ENCODE assay signal across 8 cellular contexts in genomic region chr4:115090483-115091075, GRCh38. TPM values are rescaled to one million over a fixed set of nuclear protein-coding genes. Genes with fewer than 3 reads are reported as not detected.
DNase-seq lines count a peak whose midpoint lies in the region; ATAC-seq and TF ChIP-seq lines count a peak whose summit lies in the region.

No MANE protein-coding gene starts in this region.

- no peak overlapping the region for H3K4me3 ChIP-seq in Peyer's patch

- H3K27ac ChIP-seq in Peyer's patch, result no peak overlapping the region

- no peaks in the 10 kb centered on the region for H3K4me1 ChIP-seq in Peyer's patch

- peak in 4 of 6 experiments; percentile 41 to 57 (median 48) for TF ChIP-seq CTCF in Peyer's patch (IDR thresholded peaks at IDR 0.05)

- peak; percentile 87 for ATAC-seq in GM19351 (IDR thresholded peaks at IDR 0.05; ENCODE audit: unreplicated experiment)
- no peak for ATAC-seq in stimulated activated naive CD8-positive, alpha-beta T cell treated with anti-CD3 and anti-CD28 coated beads, Interleukin-15, amount 100 ng/mL, for 72 hours

- no peaks in the 10 kb centered on the region for H3K36me3 ChIP-seq in Peyer's patch

- TF ChIP-seq POLR2A in Peyer's patch (IDR thresholded peaks at IDR 0.05), result no peak

- no peak overlapping the region for H3K4me3 Mint-ChIP-seq in stimulated activated naive CD8-positive, alpha-beta T cell treated with anti-CD3 and anti-CD28 coated beads, Interleukin-15, amount 100 ng/mL, for 72 hours

- H3K9me3 Mint-ChIP-seq in stimulated activated naive CD8-positive, alpha-beta T cell treated with anti-CD3 and anti-CD28 coated beads, Interleukin-15, amount 100 ng/mL, for 72 hours, result no peaks in the 10 kb centered on the region

- no peak overlapping the region for H3K27ac Mint-ChIP-seq in stimulated activated naive CD8-positive, alpha-beta T cell treated with anti-CD3 and anti-CD28 coated beads, Interleukin-15, amount 100 ng/mL, for 72 hours

- DNase-seq in Caki2 (ENCODE audit: low read depth), result peak; percentile 6
- peak; percentile 23 for DNase-seq in HT1080 (ENCODE audit: low read depth)
- no peak for DNase-seq in Peyer's patch
- peak; percentile 29 for DNase-seq in glomerular visceral epithelial cell (ENCODE audit: extremely low spot score)
- no peak for DNase-seq in stimulated activated naive CD8-positive, alpha-beta T cell treated with anti-CD3 and anti-CD28 coated beads, Interleukin-15, amount 100 ng/mL, for 72 hours
- DNase-seq in ecto neural progenitor cell (ENCODE audit: low spot score), result no peak
- no peak for DNase-seq in activated CD4-positive, alpha-beta T cell treated with anti-CD3 and anti-CD28 coated beads, Interleukin-2, amount 50 U/mL, for 1 hour

- H3K27me3 Mint-ChIP-seq in stimulated activated naive CD8-positive, alpha-beta T cell treated with anti-CD3 and anti-CD28 coated beads, Interleukin-15, amount 100 ng/mL, for 72 hours, result no peaks in the 10 kb centered on the region

- H3K27me3 ChIP-seq in Peyer's patch, result no peaks in the 10 kb centered on the region

- H3K9me3 ChIP-seq in Peyer's patch, result no peaks in the 10 kb centered on the region

- in situ Hi-C loops in Caki2 (cut with HindIII; ENCODE audit: low pct_unique_long_range_greater_than_20kb, low sequenced_read_pairs), result no loop called here

- no peaks in the 10 kb centered on the region for H3K4me1 Mint-ChIP-seq in stimulated activated naive CD8-positive, alpha-beta T cell treated with anti-CD3 and anti-CD28 coated beads, Interleukin-15, amount 100 ng/mL, for 72 hours

RNA-seq across cellular contexts. Expression of gene NDST4, which starts 22.8 kb away (rescaled TPM):
- total RNA-seq in Caki2 (2014; rRNA removed; shearing (Covaris generic); ENCODE audit: low replicate concordance), result not detected in 2 replicates
- total RNA-seq in HT1080 (2014; rRNA removed; shearing (Covaris generic)), result not detected in 2 replicates
- polyA plus RNA-seq in HT1080 (2015; cell fraction: cytosol; rRNA removed), result not detected in 2 replicates
- not detected in 2 replicates for polyA plus RNA-seq in HT1080 (2015; cell fraction: nucleus; rRNA removed)
- total RNA-seq in Peyer's patch, result not detected

Comparison
In these comparisons a context has a peak if more than half of its experiments do, and no peak if none do; other contexts are left out.
1. DNase-seq: peak in Caki2 (single experiment), HT1080 (single experiment) and glomerular visceral epithelial cell (single experiment); none in Peyer's patch (0 of 3), stimulated activated naive CD8-positive, alpha-beta T cell treated with anti-CD3 and anti-CD28 coated beads, Interleukin-15, amount 100 ng/mL, for 72 hours (0 of 2), ecto neural progenitor cell (single experiment) and activated CD4-positive, alpha-beta T cell treated with anti-CD3 and anti-CD28 coated beads, Interleukin-2, amount 50 U/mL, for 1 hour (single experiment).